ENCODE assay signal across 9 cellular contexts in the genomic region with DNA sequence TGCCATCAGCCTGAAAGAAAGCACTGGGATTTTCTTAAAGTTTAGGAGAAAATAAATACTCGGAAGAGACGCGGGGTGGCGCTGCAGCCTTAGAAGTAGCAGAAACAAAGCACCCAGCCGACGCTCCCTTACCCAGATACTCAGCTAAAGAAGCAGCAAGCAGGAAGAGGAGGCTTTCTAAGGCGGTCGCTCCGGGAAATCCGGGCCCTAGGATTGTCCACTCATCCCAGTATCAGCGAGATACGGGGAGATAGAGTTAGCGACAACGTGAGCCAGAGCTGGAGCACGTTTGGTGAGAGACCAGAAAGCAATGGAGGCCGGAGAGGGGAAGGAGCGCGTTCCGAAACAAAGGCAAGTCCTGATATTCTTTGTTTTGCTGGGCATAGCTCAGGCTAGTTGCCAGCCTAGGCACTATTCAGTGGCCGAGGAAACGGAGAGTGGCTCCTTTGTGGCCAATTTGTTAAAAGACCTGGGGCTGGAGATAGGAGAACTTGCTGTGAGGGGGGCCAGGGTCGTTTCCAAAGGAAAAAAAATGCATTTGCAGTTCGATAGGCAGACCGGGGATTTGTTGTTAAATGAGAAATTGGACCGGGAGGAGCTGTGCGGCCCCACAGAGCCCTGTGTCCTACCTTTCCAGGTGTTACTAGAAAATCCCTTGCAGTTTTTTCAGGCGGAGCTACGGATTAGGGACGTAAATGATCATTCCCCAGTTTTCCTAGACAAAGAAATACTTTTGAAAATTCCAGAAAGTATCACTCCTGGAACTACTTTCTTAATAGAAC. TPM values are rescaled to one million over a fixed set of nuclear protein-coding genes. Genes with fewer than 3 reads are reported as not detected.
DNase-seq lines count a peak whose midpoint lies in the region; ATAC-seq, FAIRE-seq and TF ChIP-seq lines count a peak whose summit lies in the region.
"Had no signal": no experiment of that assay in that cellular context is flagged by ENCODE, and none has a peak within 500 bp of the region (broad histone marks: within the 10 kb centered on the region; RNA-seq: fewer than 3 reads in every experiment).

A gene (plus strand): TSS at position 135 of the 782 bp plus-strand sequence. CDS start 176 bp downstream, at position 311.

- intact Hi-C loops in breast epithelium (cut with DNase I; ENCODE audit: low total_unique reads), result no loop called here

- H3K4me3 ChIP-seq in breast epithelium, result peak within 1 kb of the TSS; percentile 33 to 63 (median 35)

- DNase-seq in NCI-H510A (lab: John Stamatoyannopoulos, UW) (peak; percentile 35), breast epithelium (ENCODE audit: low spot score in 2 of 2) (no peak), kidney tubule cell (ENCODE audit: low spot score) (peak; percentile 75), urothelium cell line (ENCODE audit: low spot score) (peak; percentile 47), A172 (ENCODE audit: low spot score) (no peak)
- DNase-seq in activated CD8-positive, alpha-beta memory T cell treated with anti-CD3 and anti-CD28 coated beads for 24 hours, result no peak

- H3K4me1 ChIP-seq in breast epithelium, result no peaks in the 10 kb centered on the region

- no peak for FAIRE-seq in urothelium cell line (lab: Jason Lieb, UNC)

- no peaks in the 10 kb centered on the region for H3K36me3 ChIP-seq in breast epithelium

- TF ChIP-seq CTCF in GM12873 (IDR thresholded peaks at IDR 0.05; ENCODE audit: insufficient read depth, low read depth, low read length, missing control alignments), result peak; percentile 15
- TF ChIP-seq CTCF in breast epithelium (IDR thresholded peaks at IDR 0.05), result peak in 2 of 3 donors; percentile 19 to 42

- H3K9me3 ChIP-seq in breast epithelium, result peaks cover 29 to 71% of the 10 kb centered on the region in 2 donors

- ATAC-seq in HG03095 (IDR thresholded peaks at IDR 0.05; ENCODE audit: unreplicated experiment), result no peak

- H3K27me3 ChIP-seq in breast epithelium, result no peaks in the 10 kb centered on the region

- peak within 1 kb of the TSS; percentile 15 to 74 for H3K27ac ChIP-seq in breast epithelium

- no peak for TF ChIP-seq POLR2A in breast epithelium (IDR thresholded peaks at IDR 0.05)

RNA-seq across cellular contexts. Expression of the gene that starts here (rescaled TPM):
- 10 to 100 TPM in 1 of 3 donors, 1 to 10 TPM in 2; 3.8 to 10.8 (median 9.8) TPM for total RNA-seq in breast epithelium
- total RNA-seq in A172 (2014; rRNA removed; shearing (Covaris generic)), result 0.41 and 0.59 TPM in 2 replicates
- total RNA-seq: T-helper 1 cell treated with Interleukin-12 subunit alpha and Interleukin-12 subunit beta and Interleukin-4 antibody, amounts not matched to agents 30 ng/mL and 1 ng/mL, for 36 hours had no signal

Comparison
In these comparisons a context has a peak if more than half of its experiments do, and no peak if none do; other contexts are left out.
1. DNase-seq: peak in NCI-H510A (single experiment), kidney tubule cell (single experiment) and urothelium cell line (single experiment); none in breast epithelium (0 of 2), A172 (single experiment) and activated CD8-positive, alpha-beta memory T cell treated with anti-CD3 and anti-CD28 coated beads for 24 hours (single experiment).